In the genomic region with DNA sequence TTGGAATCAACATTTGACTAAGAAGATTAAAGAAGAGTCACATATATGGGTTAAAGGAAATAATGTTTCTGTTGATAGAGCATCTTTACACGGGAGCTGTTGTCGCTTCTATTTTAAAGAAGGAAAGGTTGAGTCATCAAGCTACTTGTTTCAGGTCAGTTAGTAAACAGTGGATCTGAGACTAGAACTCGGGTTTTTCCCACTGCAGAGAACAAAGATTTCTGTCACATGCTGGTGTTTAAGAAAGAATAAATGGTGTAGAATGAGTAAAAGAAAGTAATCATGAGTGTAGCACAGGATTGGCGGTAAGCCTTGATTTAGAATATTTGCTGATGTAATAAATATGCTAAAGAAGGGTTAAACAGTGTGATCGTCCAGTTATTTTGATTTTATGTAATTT, we compare ENCODE assay signal across 9 cellular contexts.
DNase-seq lines count a peak whose midpoint lies in the region; ATAC-seq and TF ChIP-seq lines count a peak whose summit lies in the region.
"Had no signal": no experiment of that assay in that cellular context is flagged by ENCODE, and none has a peak within 500 bp of the region (broad histone marks: within the 10 kb centered on the region; RNA-seq: fewer than 3 reads in every experiment).

No MANE protein-coding gene starts in this region.

- H3K9me3 ChIP-seq in left ventricle myocardium inferior (replicated peaks) (peaks cover 6% of the 10 kb centered on the region), PC-3 (ENCODE audit: low read length) (no peaks in the 10 kb centered on the region), thyroid gland (no peaks in the 10 kb centered on the region), psoas muscle (no peaks in the 10 kb centered on the region)

- H3F3A ChIP-seq in PC-3 (ENCODE audit: low read length, unreplicated experiment): no peaks in the 10 kb centered on the region

- no peak for TF ChIP-seq POLR2A in thyroid gland (IDR thresholded peaks at IDR 0.05)

- no peak overlapping the region for H3K4me2 ChIP-seq in PC-3 (ENCODE audit: low read length)

- CTCF ChIA-PET in PC-3 (lab: Charles Lee): interaction anchor here (0.6 kb wide), 2 partner anchors 156 to 391 kb away, joined by 3 to 5 read pairs; no protein-coding TSS in a partner anchor

- H4K20me1 ChIP-seq in PC-3 (ENCODE audit: low read length): no peaks in the 10 kb centered on the region

- POLR2A ChIA-PET in PC-3 (lab: Charles Lee; ENCODE audit: unreplicated experiment): no interaction called here

- H3K36me3 ChIP-seq in left ventricle myocardium inferior (no peaks in the 10 kb centered on the region), PC-3 (ENCODE audit: low read depth, low read length) (no peaks in the 10 kb centered on the region), thyroid gland (no peaks in the 10 kb centered on the region), psoas muscle (ENCODE audit: insufficient read depth in 1 of 2, low read depth in 1 of 2) (no peaks in the 10 kb centered on the region)

- intact Hi-C loops in left ventricle myocardium inferior (cut with micrococcal nuclease): loop anchor here (10.0 kb wide), 1 partner anchor 120 kb away; no protein-coding TSS in a partner anchor
- intact Hi-C loops in Right ventricle myocardium inferior (cut with DNase I): loop anchor here (5.0 kb wide), 1 partner anchor 138 kb away; no protein-coding TSS in a partner anchor
- intact Hi-C loops in PC-3 (cut with micrococcal nuclease): no loop called here
- intact Hi-C loops in thyroid gland (cut with DNase I): loop anchor here (10.0 kb wide), 1 partner anchor 150 kb away; no protein-coding TSS in a partner anchor
- intact Hi-C loops in psoas muscle (cut with DNase I): loop anchor here in 1 of 2 donors (10.0 kb wide), 1 partner anchor 150 kb away; no protein-coding TSS in a partner anchor

- H3K27ac ChIP-seq in left ventricle myocardium inferior (replicated peaks): peak overlapping the region; percentile 71
- no peak overlapping the region for H3K27ac ChIP-seq in PC-3 (ENCODE audit: low read length)
- no peak overlapping the region for H3K27ac ChIP-seq in thyroid gland
- no peak overlapping the region for H3K27ac ChIP-seq in psoas muscle
- H3K27ac ChIP-seq: C4-2B had no signal

- no peak overlapping the region for H3K9ac ChIP-seq in PC-3 (ENCODE audit: low read length)

- ATAC-seq in Right ventricle myocardium inferior (no peak), HG02852 (IDR thresholded peaks at IDR 0.05; ENCODE audit: unreplicated experiment) (peak; percentile 89), PC-3 (no peak), psoas muscle (no peak)
- peak; percentile 70 for ATAC-seq in stimulated activated naive CD8-positive, alpha-beta T cell treated with anti-CD3 and anti-CD28 coated beads, Interleukin-15, Interleukin-2, amounts not matched to agents 100 U/mL and 50 U/mL, for 24 hours

- TF ChIP-seq CTCF in left ventricle myocardium inferior (IDR thresholded peaks at IDR 0.05; ENCODE audit: borderline replicate concordance) (no peak), PC-3 (conservative IDR thresholded peaks at IDR 0.05; ENCODE audit: low read depth, low read length) (no peak), thyroid gland (IDR thresholded peaks at IDR 0.05) (no peak), psoas muscle (IDR thresholded peaks at IDR 0.05) (no peak)

- H3K4me3 ChIP-seq in left ventricle myocardium inferior (no peak overlapping the region), PC-3 (ENCODE audit: low read length) (no peak overlapping the region), thyroid gland (replicated peaks in 1 of 3) (no peak overlapping the region), psoas muscle (no peak overlapping the region)

- H3K4me1 ChIP-seq in left ventricle myocardium inferior (peaks cover 36% of the 10 kb centered on the region), PC-3 (ENCODE audit: insufficient read depth, low read length) (no peaks in the 10 kb centered on the region), thyroid gland (no peaks in the 10 kb centered on the region), psoas muscle (no peaks in the 10 kb centered on the region)

- BruUV-seq in PC-3 (replicated peaks; lab: Mats Ljungman, UMichigan): no TSS peak

- 72 to 79% methylated on average over 5 of the region's 5 CpGs for WGBS in thyroid gland, 2 donors
- 66 to 73% (median 68%) methylated on average over 5 of the region's 5 CpGs for WGBS in psoas muscle, 3 donors

- DNase-seq in left ventricle myocardium inferior: no peak
- no peak for DNase-seq in Right ventricle myocardium inferior (ENCODE audit: missing footprints)
- DNase-seq in PC-3: peak; percentile 2
- DNase-seq in stimulated activated naive CD8-positive, alpha-beta T cell treated with anti-CD3 and anti-CD28 coated beads, Interleukin-15, Interleukin-2, amounts not matched to agents 100 U/mL and 50 U/mL, for 24 hours: no peak
- no peak for DNase-seq in thyroid gland
- no peak for DNase-seq in psoas muscle
- DNase-seq in NCI-H2196 (lab: John Stamatoyannopoulos, UW; ENCODE audit: unreplicated experiment): no peak

- H2AFZ ChIP-seq in PC-3 (ENCODE audit: low read length): no peak overlapping the region

- no peaks in the 10 kb centered on the region for H3K27me3 ChIP-seq in left ventricle myocardium inferior (ENCODE audit: low read depth)
- H3K27me3 ChIP-seq in PC-3 (ENCODE audit: low read length): no peaks in the 10 kb centered on the region
- no peaks in the 10 kb centered on the region for H3K27me3 ChIP-seq in thyroid gland
- H3K27me3 ChIP-seq in psoas muscle (ENCODE audit: insufficient read depth in 3 of 3, low read length in 2 of 3): no peaks in the 10 kb centered on the region

- no peaks in the 10 kb centered on the region for H3K9me2 ChIP-seq in PC-3 (replicated peaks; ENCODE audit: low read length)

- H3K79me2 ChIP-seq in PC-3 (ENCODE audit: low read length): no peaks in the 10 kb centered on the region

Comparison
In these comparisons a context has a peak if more than half of its experiments do, and no peak if none do; other contexts are left out.
1. ATAC-seq: peak in HG02852 (single experiment) and stimulated activated naive CD8-positive, alpha-beta T cell treated with anti-CD3 and anti-CD28 coated beads, Interleukin-15, Interleukin-2, amounts not matched to agents 100 U/mL and 50 U/mL, for 24 hours (single experiment); none in Right ventricle myocardium inferior (single experiment), PC-3 (single experiment) and psoas muscle (0 of 4).